ENCODE assay signal across 2 cellular contexts in the genomic region with DNA sequence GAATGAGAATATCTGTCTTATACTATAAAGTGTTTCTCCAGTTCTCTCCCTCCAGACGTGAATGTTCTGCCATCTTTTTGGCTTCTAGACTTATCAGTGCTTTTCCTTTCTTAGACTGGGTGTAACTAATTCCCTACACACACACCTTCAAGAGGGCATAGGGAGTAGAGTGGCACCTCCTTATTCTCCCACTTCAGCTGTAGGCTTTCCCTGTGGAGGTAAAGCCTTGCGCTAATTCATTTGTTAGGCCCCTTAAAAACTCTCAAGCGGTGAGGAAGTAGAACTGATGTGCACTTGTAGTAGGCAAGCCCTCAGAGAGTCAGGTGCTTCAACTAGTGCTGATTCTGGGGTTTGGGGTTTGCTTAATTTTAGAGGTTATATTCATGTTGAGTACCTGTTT.
TF ChIP-seq lines count a peak whose summit lies in the region.

No MANE protein-coding gene starts in this region.

TF ChIP-seq in IMR-90, 13 proteins besides CTCF, POLR2A, EP300 and RAD21:
- TF ChIP-seq FOS (IDR thresholded peaks at IDR 0.05; ENCODE audit: low read depth, low read length) = no peak
- no peak for TF ChIP-seq CHD1 (IDR thresholded peaks at IDR 0.05; ENCODE audit: low read depth, low read length)
- TF ChIP-seq, protein P1, sequence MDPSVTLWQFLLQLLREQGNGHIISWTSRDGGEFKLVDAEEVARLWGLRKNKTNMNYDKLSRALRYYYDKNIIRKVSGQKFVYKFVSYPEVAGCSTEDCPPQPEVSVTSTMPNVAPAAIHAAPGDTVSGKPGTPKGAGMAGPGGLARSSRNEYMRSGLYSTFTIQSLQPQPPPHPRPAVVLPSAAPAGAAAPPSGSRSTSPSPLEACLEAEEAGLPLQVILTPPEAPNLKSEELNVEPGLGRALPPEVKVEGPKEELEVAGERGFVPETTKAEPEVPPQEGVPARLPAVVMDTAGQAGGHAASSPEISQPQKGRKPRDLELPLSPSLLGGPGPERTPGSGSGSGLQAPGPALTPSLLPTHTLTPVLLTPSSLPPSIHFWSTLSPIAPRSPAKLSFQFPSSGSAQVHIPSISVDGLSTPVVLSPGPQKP (IDR thresholded peaks at IDR 0.05; ENCODE audit: borderline replicate concordance, low read depth, low read length) = no peak
- TF ChIP-seq BHLHE40 (IDR thresholded peaks at IDR 0.05; ENCODE audit: low read depth, low read length) = no peak

TF ChIP-seq in GM12878, 131 proteins besides CTCF, POLR2A, EP300 and RAD21:
- TF ChIP-seq SMAD5 (IDR thresholded peaks at IDR 0.05; ENCODE audit: low read depth) (no peak), TCF12 (IDR thresholded peaks at IDR 0.05; ENCODE audit: low read depth, low read length) (no peak)
- TF ChIP-seq, protein P2, sequence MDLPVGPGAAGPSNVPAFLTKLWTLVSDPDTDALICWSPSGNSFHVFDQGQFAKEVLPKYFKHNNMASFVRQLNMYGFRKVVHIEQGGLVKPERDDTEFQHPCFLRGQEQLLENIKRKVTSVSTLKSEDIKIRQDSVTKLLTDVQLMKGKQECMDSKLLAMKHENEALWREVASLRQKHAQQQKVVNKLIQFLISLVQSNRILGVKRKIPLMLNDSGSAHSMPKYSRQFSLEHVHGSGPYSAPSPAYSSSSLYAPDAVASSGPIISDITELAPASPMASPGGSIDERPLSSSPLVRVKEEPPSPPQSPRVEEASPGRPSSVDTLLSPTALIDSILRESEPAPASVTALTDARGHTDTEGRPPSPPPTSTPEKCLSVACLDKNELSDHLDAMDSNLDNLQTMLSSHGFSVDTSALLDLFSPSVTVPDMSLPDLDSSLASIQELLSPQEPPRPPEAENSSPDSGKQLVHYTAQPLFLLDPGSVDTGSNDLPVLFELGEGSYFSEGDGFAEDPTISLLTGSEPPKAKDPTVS (IDR thresholded peaks at IDR 0.05; ENCODE audit: low read depth, low read length) = no peak
- TF ChIP-seq, protein P3, sequence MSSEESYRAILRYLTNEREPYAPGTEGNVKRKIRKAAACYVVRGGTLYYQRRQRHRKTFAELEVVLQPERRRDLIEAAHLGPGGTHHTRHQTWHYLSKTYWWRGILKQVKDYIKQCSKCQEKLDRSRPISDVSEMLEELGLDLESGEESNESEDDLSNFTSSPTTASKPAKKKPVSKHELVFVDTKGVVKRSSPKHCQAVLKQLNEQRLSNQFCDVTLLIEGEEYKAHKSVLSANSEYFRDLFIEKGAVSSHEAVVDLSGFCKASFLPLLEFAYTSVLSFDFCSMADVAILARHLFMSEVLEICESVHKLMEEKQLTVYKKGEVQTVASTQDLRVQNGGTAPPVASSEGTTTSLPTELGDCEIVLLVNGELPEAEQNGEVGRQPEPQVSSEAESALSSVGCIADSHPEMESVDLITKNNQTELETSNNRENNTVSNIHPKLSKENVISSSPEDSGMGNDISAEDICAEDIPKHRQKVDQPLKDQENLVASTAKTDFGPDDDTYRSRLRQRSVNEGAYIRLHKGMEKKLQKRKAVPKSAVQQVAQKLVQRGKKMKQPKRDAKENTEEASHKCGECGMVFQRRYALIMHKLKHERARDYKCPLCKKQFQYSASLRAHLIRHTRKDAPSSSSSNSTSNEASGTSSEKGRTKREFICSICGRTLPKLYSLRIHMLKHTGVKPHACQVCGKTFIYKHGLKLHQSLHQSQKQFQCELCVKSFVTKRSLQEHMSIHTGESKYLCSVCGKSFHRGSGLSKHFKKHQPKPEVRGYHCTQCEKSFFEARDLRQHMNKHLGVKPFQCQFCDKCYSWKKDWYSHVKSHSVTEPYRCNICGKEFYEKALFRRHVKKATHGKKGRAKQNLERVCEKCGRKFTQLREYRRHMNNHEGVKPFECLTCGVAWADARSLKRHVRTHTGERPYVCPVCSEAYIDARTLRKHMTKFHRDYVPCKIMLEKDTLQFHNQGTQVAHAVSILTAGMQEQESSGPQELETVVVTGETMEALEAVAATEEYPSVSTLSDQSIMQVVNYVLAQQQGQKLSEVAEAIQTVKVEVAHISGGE (CRISPR knock-in tag; IDR thresholded peaks at IDR 0.05) = no peak
- TF ChIP-seq, protein P4, sequence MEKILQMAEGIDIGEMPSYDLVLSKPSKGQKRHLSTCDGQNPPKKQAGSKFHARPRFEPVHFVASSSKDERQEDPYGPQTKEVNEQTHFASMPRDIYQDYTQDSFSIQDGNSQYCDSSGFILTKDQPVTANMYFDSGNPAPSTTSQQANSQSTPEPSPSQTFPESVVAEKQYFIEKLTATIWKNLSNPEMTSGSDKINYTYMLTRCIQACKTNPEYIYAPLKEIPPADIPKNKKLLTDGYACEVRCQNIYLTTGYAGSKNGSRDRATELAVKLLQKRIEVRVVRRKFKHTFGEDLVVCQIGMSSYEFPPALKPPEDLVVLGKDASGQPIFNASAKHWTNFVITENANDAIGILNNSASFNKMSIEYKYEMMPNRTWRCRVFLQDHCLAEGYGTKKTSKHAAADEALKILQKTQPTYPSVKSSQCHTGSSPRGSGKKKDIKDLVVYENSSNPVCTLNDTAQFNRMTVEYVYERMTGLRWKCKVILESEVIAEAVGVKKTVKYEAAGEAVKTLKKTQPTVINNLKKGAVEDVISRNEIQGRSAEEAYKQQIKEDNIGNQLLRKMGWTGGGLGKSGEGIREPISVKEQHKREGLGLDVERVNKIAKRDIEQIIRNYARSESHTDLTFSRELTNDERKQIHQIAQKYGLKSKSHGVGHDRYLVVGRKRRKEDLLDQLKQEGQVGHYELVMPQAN (conservative IDR thresholded peaks at IDR 0.05) = no peak
